ENCODE assay signal across 8 cellular contexts in the genomic region with DNA sequence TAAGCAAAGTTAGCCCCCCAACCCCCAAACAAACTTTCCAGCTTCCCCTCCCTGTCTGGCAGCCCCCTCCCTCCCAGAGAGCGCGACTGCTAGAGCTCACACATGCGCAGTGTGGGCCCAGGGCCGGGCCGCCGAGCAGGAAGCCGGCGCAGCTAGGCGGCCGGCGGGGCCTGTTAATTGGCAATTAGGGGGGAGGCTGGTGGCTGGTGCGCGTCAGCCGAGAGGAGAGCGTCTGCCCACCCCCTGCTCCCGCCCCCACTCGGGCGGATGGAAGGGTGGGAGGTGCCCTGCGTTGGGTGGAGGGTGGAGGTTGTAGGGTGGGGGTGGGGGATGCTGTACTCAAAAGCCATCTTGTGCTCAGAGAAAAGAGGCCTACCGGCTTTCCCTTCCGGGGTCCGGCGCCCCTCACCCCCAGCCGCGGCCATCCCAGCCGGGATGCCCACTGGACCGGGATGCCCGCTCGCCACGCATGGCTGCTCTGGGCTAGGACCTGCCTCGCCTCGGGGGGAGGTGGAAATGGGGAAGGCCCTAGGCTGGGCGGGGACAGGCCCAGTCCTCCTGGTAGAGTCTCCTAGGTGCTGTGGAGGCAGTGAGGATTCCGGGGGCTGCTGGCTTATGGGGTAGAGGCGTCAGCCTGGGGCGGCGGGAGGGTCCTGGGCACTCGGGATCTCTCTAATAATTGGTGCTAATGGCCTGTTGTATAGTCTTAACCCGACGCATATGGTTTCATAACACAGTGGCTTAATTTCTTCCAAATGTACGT. TPM values are rescaled to one million over a fixed set of nuclear protein-coding genes. Genes with fewer than 3 reads are reported as not detected.
DNase-seq lines count a peak whose midpoint lies in the region; ATAC-seq and TF ChIP-seq lines count a peak whose summit lies in the region.

No MANE protein-coding gene starts in this region.

- H3K27me3 Mint-ChIP-seq in CD14-positive monocyte (ENCODE audit: low read depth in 3 of 3), result peaks cover 96 to 100% (median 100%) of the 10 kb centered on the region in 3 donors

- ATAC-seq in HG03457 (IDR thresholded peaks at IDR 0.05; ENCODE audit: unreplicated experiment), result peak; percentile 41

- H3K4me3 Mint-ChIP-seq in CD14-positive monocyte, result peak overlapping the region; percentile 63 to 83

- H3K36me3 ChIP-seq in muscle layer of colon (ENCODE audit: insufficient read depth, low read length), result no peaks in the 10 kb centered on the region

- H3K27ac Mint-ChIP-seq in CD14-positive monocyte, result no peak overlapping the region

- peak overlapping the region; percentile 51 for H3K27ac ChIP-seq in muscle layer of colon (ENCODE audit: low read depth, low read length)

- H3K36me3 Mint-ChIP-seq in CD14-positive monocyte, result peaks cover 0 to 4% of the 10 kb centered on the region in 2 donors

- peaks cover 32 to 92% of the 10 kb centered on the region in 2 donors for H3K27me3 ChIP-seq in muscle layer of colon (ENCODE audit: control insufficient read depth in 1 of 2, insufficient read depth in 2 of 2, low read length in 2 of 2)

- H3K9ac ChIP-seq in muscle layer of colon (ENCODE audit: low read length), result peak overlapping the region; percentile 4

- H3K9me3 ChIP-seq in muscle layer of colon (ENCODE audit: low read length), result no peaks in the 10 kb centered on the region

- intact Hi-C loops in CD14-positive monocyte (cut with micrococcal nuclease), result no loop called here

- TF ChIP-seq CTCF in CD14-positive monocyte (IDR thresholded peaks at IDR 0.05) (no peak), epithelial cell of esophagus (IDR thresholded peaks at IDR 0.05; ENCODE audit: insufficient read depth, low read depth, low read length, missing control alignments) (no peak)

- peaks cover 27% of the 10 kb centered on the region for H3K4me1 Mint-ChIP-seq in CD14-positive monocyte

- H3K4me3 ChIP-seq in epithelial cell of esophagus (ENCODE audit: low read length) (peak overlapping the region; percentile 41), muscle layer of colon (ENCODE audit: low read depth in 1 of 2, low read length in 2 of 2) (peak overlapping the region; percentile 69 to 82)

- H3K9me3 Mint-ChIP-seq in CD14-positive monocyte, result peaks cover 0 to 44% (median 14%) of the 10 kb centered on the region in 7 donors

- no peak for DNase-seq in CD14-positive monocyte (ENCODE audit: low spot score)
- DNase-seq in GM19240 (ENCODE audit: insufficient read length, low spot score), result peak; percentile 90
- peak; percentile 99 for DNase-seq in NCI-H82 (lab: John Stamatoyannopoulos, UW)
- DNase-seq in activated CD8-positive, alpha-beta memory T cell treated with anti-CD3 and anti-CD28 coated beads for 48 hours (ENCODE audit: low read depth in 2 of 3, low spot score in 2 of 3), result peak in 2 of 3 experiments; percentile 38 to 55
- peak; percentile 44 for DNase-seq in epithelial cell of esophagus (ENCODE audit: low read depth)
- peak; percentile 56 to 76 for DNase-seq in stimulated activated CD8-positive, alpha-beta memory T cell treated with anti-CD3 and anti-CD28 coated beads, Interleukin-7, amount 100 ng/mL, for 4 hours (ENCODE audit: low read depth in 2 of 2)

- H3K4me1 ChIP-seq in muscle layer of colon (ENCODE audit: insufficient read depth, low read length), result peaks cover 13% of the 10 kb centered on the region

RNA-seq across cellular contexts. Expression of a gene that starts 9.2 kb away (rescaled TPM):
- polyA plus RNA-seq in CD14-positive monocyte, result not detected

RNA-seq across cellular contexts. Expression of a gene that starts 10.2 kb away (rescaled TPM):
- not detected for polyA plus RNA-seq in CD14-positive monocyte

RNA-seq across cellular contexts. Expression of a gene that starts 14.8 kb away (rescaled TPM):
- polyA plus RNA-seq in CD14-positive monocyte, result not detected

RNA-seq across cellular contexts. Expression of a gene that starts 18.1 kb away (rescaled TPM):
- polyA plus RNA-seq in CD14-positive monocyte, result not detected

RNA-seq across cellular contexts. Expression of a gene that starts 33.1 kb away (rescaled TPM):
- not detected for polyA plus RNA-seq in CD14-positive monocyte
